ENCODE assay signal across 16 cellular contexts in genomic region chr9:92679413-92680165, GRCh38.
"Had no signal": no experiment of that assay in that cellular context is flagged by ENCODE, and none has a peak within 500 bp of the region (broad histone marks: within the 10 kb centered on the region; RNA-seq: fewer than 3 reads in every experiment).

No MANE protein-coding gene starts in this region.

- H3K9ac ChIP-seq: neural progenitor cell had no signal

- H3K27me3 Mint-ChIP-seq: activated naive CD8-positive, alpha-beta T cell treated with anti-CD3 and anti-CD28 coated beads, Interleukin-2, amount 50 U/mL, for 24 hours; stimulated activated naive B cell treated with anti-CD40 and anti-IgM and Interleukin-4, amounts not matched to agents 10 μg/mL and 1 μg/mL and 100 μg/mL, for 72 hours had no signal

- H3K4me2 ChIP-seq: neural progenitor cell had no signal

- ATAC-seq: activated CD8-positive, alpha-beta T cell treated with anti-CD3 and anti-CD28 coated beads, Interleukin-2, amount 10 ng/mL, durations not matched to agents 7 days and 5 days; activated naive CD8-positive, alpha-beta T cell treated with anti-CD3 and anti-CD28 coated beads, Interleukin-2, amount 50 U/mL, for 24 hours; stimulated activated naive B cell treated with anti-CD40 and anti-IgM and Interleukin-4, amounts not matched to agents 10 μg/mL and 1 μg/mL and 100 μg/mL, for 72 hours had no signal

- H2AFZ ChIP-seq: neural progenitor cell had no signal

- H3K27ac Mint-ChIP-seq: activated CD8-positive, alpha-beta T cell treated with anti-CD3 and anti-CD28 coated beads, Interleukin-2, amount 10 ng/mL, durations not matched to agents 7 days and 5 days; activated naive CD8-positive, alpha-beta T cell treated with anti-CD3 and anti-CD28 coated beads, Interleukin-2, amount 50 U/mL, for 24 hours; neural progenitor cell; stimulated activated naive B cell treated with anti-CD40 and anti-IgM and Interleukin-4, amounts not matched to agents 10 μg/mL and 1 μg/mL and 100 μg/mL, for 72 hours had no signal

- H3K27me3 ChIP-seq: ascending aorta, colonic mucosa, neural progenitor cell had no signal

- DNase-seq: activated CD8-positive, alpha-beta memory T cell treated with anti-CD3 and anti-CD28 coated beads, Interleukin-2, amount 50 U/mL, for 48 hours; activated CD8-positive, alpha-beta T cell treated with anti-CD3 and anti-CD28 coated beads, Interleukin-2, amount 10 ng/mL, durations not matched to agents 7 days and 5 days; activated naive CD4-positive, alpha-beta T cell treated with Interleukin-2 at 50 U/mL for 16 hours; activated naive CD8-positive, alpha-beta T cell treated with anti-CD3 and anti-CD28 coated beads, Interleukin-2, amount 50 U/mL, for 24 hours; caudate nucleus; colonic mucosa; effector CD8-positive, alpha-beta T cell; glutamatergic neuron; islet precursor cell; left ventricle myocardium inferior; mesendoderm; stimulated activated CD4-positive, alpha-beta T cell treated with anti-CD3 and anti-CD28 coated beads, Interleukin-1b, Interleukin-23, amount 100 ng/mL, for 48 hours; stimulated activated naive B cell treated with anti-CD40 and anti-IgM and Interleukin-4, amounts not matched to agents 10 μg/mL and 1 μg/mL and 100 μg/mL, for 72 hours; T-helper 9 cell had no signal

- H3K4me1 Mint-ChIP-seq: activated naive CD8-positive, alpha-beta T cell treated with anti-CD3 and anti-CD28 coated beads, Interleukin-2, amount 50 U/mL, for 24 hours; neural progenitor cell had no signal

- H3K4me1 ChIP-seq: ascending aorta, colonic mucosa, left ventricle myocardium inferior, neural progenitor cell had no signal

- H3K9me3 ChIP-seq: ascending aorta, colonic mucosa, left ventricle myocardium inferior had no signal

- H3K9me3 Mint-ChIP-seq: activated naive CD8-positive, alpha-beta T cell treated with anti-CD3 and anti-CD28 coated beads, Interleukin-2, amount 50 U/mL, for 24 hours; neural progenitor cell; stimulated activated naive B cell treated with anti-CD40 and anti-IgM and Interleukin-4, amounts not matched to agents 10 μg/mL and 1 μg/mL and 100 μg/mL, for 72 hours had no signal

- H3K36me3 ChIP-seq: ascending aorta, colonic mucosa, left ventricle myocardium inferior, neural progenitor cell had no signal

- H3K4me3 ChIP-seq: ascending aorta, colonic mucosa, left ventricle myocardium inferior, neural progenitor cell had no signal

- H3K4me3 Mint-ChIP-seq: activated CD8-positive, alpha-beta T cell treated with anti-CD3 and anti-CD28 coated beads, Interleukin-2, amount 10 ng/mL, durations not matched to agents 7 days and 5 days; activated naive CD8-positive, alpha-beta T cell treated with anti-CD3 and anti-CD28 coated beads, Interleukin-2, amount 50 U/mL, for 24 hours; neural progenitor cell; stimulated activated naive B cell treated with anti-CD40 and anti-IgM and Interleukin-4, amounts not matched to agents 10 μg/mL and 1 μg/mL and 100 μg/mL, for 72 hours had no signal

- H3K27ac ChIP-seq: ascending aorta, colonic mucosa, left ventricle myocardium inferior, neural progenitor cell had no signal
